ENCODE assay signal across 26 cellular contexts in genomic region chr2:48617618-48618017, GRCh38. TPM values are rescaled to one million over a fixed set of nuclear protein-coding genes. Genes with fewer than 3 reads are reported as not detected.
"Had no signal": no experiment of that assay in that cellular context is flagged by ENCODE, and none has a peak within 500 bp of the region (broad histone marks: within the 10 kb centered on the region; RNA-seq: fewer than 3 reads in every experiment).

TSS of gene GTF2A1L (plus strand) at chr2:48617856. CDS start at chr2:48617875, 19 bp downstream.

- H3K4me3 Mint-ChIP-seq: activated CD4-positive, alpha-beta memory T cell treated with anti-CD3 and anti-CD28 coated beads for 36 hours; activated naive CD4-positive, alpha-beta T cell treated with anti-CD3 and anti-CD28 coated beads, Interleukin-2, amount 10 ng/mL, durations not matched to agents 7 days and 5 days; central memory CD8-positive, alpha-beta T cell; effector memory CD8-positive, alpha-beta T cell; natural killer cell; T-helper 17 cell had no signal

- H3K4me1 Mint-ChIP-seq: activated naive CD4-positive, alpha-beta T cell treated with anti-CD3 and anti-CD28 coated beads, Interleukin-2, amount 10 ng/mL, durations not matched to agents 7 days and 5 days; central memory CD8-positive, alpha-beta T cell; natural killer cell; T-helper 17 cell had no signal

- ATAC-seq: effector memory CD8-positive, alpha-beta T cell; esophagus mucosa; gastrocnemius medialis; natural killer cell; psoas muscle; T-helper 17 cell had no signal

- H3K27me3 ChIP-seq: brain microvascular endothelial cell, colonic mucosa, gastrocnemius medialis, ovary, right atrium auricular region, thyroid gland had no signal

- H3K4me3 ChIP-seq: colonic mucosa, dorsolateral prefrontal cortex, gastrocnemius medialis, ovary, psoas muscle, right atrium auricular region, skin epidermis, thyroid gland had no signal

- H3K4me1 ChIP-seq: colonic mucosa, gastrocnemius medialis, psoas muscle, right atrium auricular region, thyroid gland had no signal

- H3K36me3 ChIP-seq: brain microvascular endothelial cell, colonic mucosa, gastrocnemius medialis, neutrophil, ovary, right atrium auricular region, thyroid gland had no signal

- H3K27ac ChIP-seq: brain microvascular endothelial cell, colonic mucosa, dorsolateral prefrontal cortex, gastrocnemius medialis, neutrophil, ovary, psoas muscle, right atrium auricular region, skin epidermis, thyroid gland had no signal

- DNase-seq: activated CD4-positive, alpha-beta memory T cell treated with anti-CD3 and anti-CD28 coated beads for 36 hours; activated CD4-positive, alpha-beta T cell treated with anti-CD3 and anti-CD28 coated beads for 48 hours; activated naive CD4-positive, alpha-beta T cell treated with anti-CD3 and anti-CD28 coated beads, Interleukin-2, amount 10 ng/mL, durations not matched to agents 7 days and 5 days; activated T-cell treated with anti-CD3 and anti-CD28 coated beads, Interleukin-2, amount 50 U/mL, for 48 hours; anterior cingulate cortex; brain microvascular endothelial cell; colonic mucosa; dorsolateral prefrontal cortex; effector memory CD8-positive, alpha-beta T cell; gastrocnemius medialis; hypothalamus; midbrain; natural killer cell; ovary; psoas muscle; stimulated activated naive CD4-positive, alpha-beta T cell; SW 1271; T-helper 17 cell; thyroid gland had no signal

- H3K36me3 Mint-ChIP-seq: activated CD4-positive, alpha-beta memory T cell treated with anti-CD3 and anti-CD28 coated beads for 36 hours; activated naive CD4-positive, alpha-beta T cell treated with anti-CD3 and anti-CD28 coated beads, Interleukin-2, amount 10 ng/mL, durations not matched to agents 7 days and 5 days; natural killer cell had no signal

- H3K9me3 Mint-ChIP-seq: central memory CD8-positive, alpha-beta T cell; effector memory CD8-positive, alpha-beta T cell; natural killer cell had no signal

- H3K9me3 ChIP-seq: colonic mucosa, gastrocnemius medialis, neutrophil, ovary, psoas muscle, right atrium auricular region, thyroid gland had no signal

- H3K27me3 Mint-ChIP-seq: activated naive CD4-positive, alpha-beta T cell treated with anti-CD3 and anti-CD28 coated beads, Interleukin-2, amount 10 ng/mL, durations not matched to agents 7 days and 5 days had no signal

- H3K27ac Mint-ChIP-seq: activated CD4-positive, alpha-beta memory T cell treated with anti-CD3 and anti-CD28 coated beads for 36 hours; activated naive CD4-positive, alpha-beta T cell treated with anti-CD3 and anti-CD28 coated beads, Interleukin-2, amount 10 ng/mL, durations not matched to agents 7 days and 5 days; effector memory CD8-positive, alpha-beta T cell; natural killer cell; T-helper 17 cell had no signal

RNA-seq across cellular contexts. Expression of gene GTF2A1L, which starts in this region (rescaled TPM):
- total RNA-seq: activated CD4-positive, alpha-beta memory T cell treated with anti-CD3 and anti-CD28 coated beads for 36 hours; endothelial cell of umbilical vein; esophagus mucosa; natural killer cell; T-helper 17 cell; ureter had no signal
